1 cellular context compared by ENCODE assay signal in the genomic region with DNA sequence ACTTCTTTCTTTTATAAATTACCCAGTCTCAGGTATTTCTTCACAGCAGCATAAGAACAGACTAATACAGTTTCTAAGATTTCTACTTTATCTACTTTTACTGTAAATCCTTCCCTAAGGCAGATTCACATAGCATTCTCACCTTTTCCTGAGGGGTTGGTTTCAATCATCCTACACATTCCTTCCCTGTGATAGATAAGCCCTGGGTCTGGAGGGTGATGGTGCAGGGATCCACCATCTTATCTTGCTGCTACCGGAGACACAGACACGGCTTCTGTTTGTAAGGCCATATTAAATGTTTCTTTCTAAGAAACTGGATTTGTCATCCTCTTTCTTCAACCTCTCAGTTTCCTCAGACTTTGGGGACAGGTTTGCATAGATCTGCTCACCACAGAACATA.
TF ChIP-seq lines count a peak whose summit lies in the region.

No MANE protein-coding gene starts in this region.

TF ChIP-seq in K562, 482 proteins besides CTCF, POLR2A, EP300 and RAD21:
- TF ChIP-seq KAT8 (IDR thresholded peaks at IDR 0.05; ENCODE audit: low read depth) (no peak), MEF2D (tag; conservative IDR thresholded peaks at IDR 0.05; ENCODE audit: low read depth) (no peak), ZNF23 (CRISPR knock-in tag; IDR thresholded peaks at IDR 0.05) (no peak), NCOR1 (IDR thresholded peaks at IDR 0.05) (peak; percentile 22; the same call in 1 of the 2 replicates), ZFP36 (IDR thresholded peaks at IDR 0.05; ENCODE audit: low read depth, low read length, partially characterized antibody) (no peak), CBFA2T2 (conservative IDR thresholded peaks at IDR 0.05) (peak; percentile 53), ZKSCAN3 (CRISPR knock-in tag; IDR thresholded peaks at IDR 0.05) (no peak), ARID1B (IDR thresholded peaks at IDR 0.05) (peak; percentile 35; the same call in 1 of the 2 replicates), TAL1 (IDR thresholded peaks at IDR 0.05) (peak; percentile 17; the same call in 1 of the 2 replicates), KDM1A (IDR thresholded peaks at IDR 0.05) (0 out of 4 replicates have a peak, but pooled peaks of 1 of the 2 experiments have one; percentile 9), TEAD4 (IDR thresholded peaks at IDR 0.05; ENCODE audit: low read length) (peak; percentile 50; the same call in 1 of the 2 replicates), TEAD4 (CRISPR knock-in tag; IDR thresholded peaks at IDR 0.05; ENCODE audit: borderline replicate concordance) (no peak), SRSF9 (IDR thresholded peaks at IDR 0.05; ENCODE audit: borderline replicate concordance, low read depth, low read length) (no peak), CBFA2T3 (IDR thresholded peaks at IDR 0.05) (peak; percentile 65), SREBF2 (CRISPR knock-in tag; IDR thresholded peaks at IDR 0.05) (no peak), RCOR1 (IDR thresholded peaks at IDR 0.05; ENCODE audit: borderline replicate concordance in 1 of 2, low read depth in 2 of 2, low read length in 2 of 2) (peak in 1 of 2 experiments; percentile 29; a peak in 1 of 4 replicates), ZNF79 (CRISPR knock-in tag; IDR thresholded peaks at IDR 0.05; ENCODE audit: low read depth) (no peak)
- TF ChIP-seq, protein P1, sequence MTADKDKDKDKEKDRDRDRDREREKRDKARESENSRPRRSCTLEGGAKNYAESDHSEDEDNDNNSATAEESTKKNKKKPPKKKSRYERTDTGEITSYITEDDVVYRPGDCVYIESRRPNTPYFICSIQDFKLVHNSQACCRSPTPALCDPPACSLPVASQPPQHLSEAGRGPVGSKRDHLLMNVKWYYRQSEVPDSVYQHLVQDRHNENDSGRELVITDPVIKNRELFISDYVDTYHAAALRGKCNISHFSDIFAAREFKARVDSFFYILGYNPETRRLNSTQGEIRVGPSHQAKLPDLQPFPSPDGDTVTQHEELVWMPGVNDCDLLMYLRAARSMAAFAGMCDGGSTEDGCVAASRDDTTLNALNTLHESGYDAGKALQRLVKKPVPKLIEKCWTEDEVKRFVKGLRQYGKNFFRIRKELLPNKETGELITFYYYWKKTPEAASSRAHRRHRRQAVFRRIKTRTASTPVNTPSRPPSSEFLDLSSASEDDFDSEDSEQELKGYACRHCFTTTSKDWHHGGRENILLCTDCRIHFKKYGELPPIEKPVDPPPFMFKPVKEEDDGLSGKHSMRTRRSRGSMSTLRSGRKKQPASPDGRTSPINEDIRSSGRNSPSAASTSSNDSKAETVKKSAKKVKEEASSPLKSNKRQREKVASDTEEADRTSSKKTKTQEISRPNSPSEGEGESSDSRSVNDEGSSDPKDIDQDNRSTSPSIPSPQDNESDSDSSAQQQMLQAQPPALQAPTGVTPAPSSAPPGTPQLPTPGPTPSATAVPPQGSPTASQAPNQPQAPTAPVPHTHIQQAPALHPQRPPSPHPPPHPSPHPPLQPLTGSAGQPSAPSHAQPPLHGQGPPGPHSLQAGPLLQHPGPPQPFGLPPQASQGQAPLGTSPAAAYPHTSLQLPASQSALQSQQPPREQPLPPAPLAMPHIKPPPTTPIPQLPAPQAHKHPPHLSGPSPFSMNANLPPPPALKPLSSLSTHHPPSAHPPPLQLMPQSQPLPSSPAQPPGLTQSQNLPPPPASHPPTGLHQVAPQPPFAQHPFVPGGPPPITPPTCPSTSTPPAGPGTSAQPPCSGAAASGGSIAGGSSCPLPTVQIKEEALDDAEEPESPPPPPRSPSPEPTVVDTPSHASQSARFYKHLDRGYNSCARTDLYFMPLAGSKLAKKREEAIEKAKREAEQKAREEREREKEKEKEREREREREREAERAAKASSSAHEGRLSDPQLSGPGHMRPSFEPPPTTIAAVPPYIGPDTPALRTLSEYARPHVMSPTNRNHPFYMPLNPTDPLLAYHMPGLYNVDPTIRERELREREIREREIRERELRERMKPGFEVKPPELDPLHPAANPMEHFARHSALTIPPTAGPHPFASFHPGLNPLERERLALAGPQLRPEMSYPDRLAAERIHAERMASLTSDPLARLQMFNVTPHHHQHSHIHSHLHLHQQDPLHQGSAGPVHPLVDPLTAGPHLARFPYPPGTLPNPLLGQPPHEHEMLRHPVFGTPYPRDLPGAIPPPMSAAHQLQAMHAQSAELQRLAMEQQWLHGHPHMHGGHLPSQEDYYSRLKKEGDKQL (CRISPR knock-in tag; IDR thresholded peaks at IDR 0.05; ENCODE audit: borderline replicate concordance), result no peak
- TF ChIP-seq, protein P2, sequence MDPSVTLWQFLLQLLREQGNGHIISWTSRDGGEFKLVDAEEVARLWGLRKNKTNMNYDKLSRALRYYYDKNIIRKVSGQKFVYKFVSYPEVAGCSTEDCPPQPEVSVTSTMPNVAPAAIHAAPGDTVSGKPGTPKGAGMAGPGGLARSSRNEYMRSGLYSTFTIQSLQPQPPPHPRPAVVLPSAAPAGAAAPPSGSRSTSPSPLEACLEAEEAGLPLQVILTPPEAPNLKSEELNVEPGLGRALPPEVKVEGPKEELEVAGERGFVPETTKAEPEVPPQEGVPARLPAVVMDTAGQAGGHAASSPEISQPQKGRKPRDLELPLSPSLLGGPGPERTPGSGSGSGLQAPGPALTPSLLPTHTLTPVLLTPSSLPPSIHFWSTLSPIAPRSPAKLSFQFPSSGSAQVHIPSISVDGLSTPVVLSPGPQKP (CRISPR knock-in tag; IDR thresholded peaks at IDR 0.05), result no peak
- TF ChIP-seq, protein P3, sequence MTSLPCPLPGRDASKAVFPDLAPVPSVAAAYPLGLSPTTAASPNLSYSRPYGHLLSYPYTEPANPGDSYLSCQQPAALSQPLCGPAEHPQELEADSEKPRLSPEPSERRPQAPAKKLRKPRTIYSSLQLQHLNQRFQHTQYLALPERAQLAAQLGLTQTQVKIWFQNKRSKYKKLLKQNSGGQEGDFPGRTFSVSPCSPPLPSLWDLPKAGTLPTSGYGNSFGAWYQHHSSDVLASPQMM (CRISPR knock-in tag; IDR thresholded peaks at IDR 0.05), result no peak
